Comparison of ENCODE assay signal across 25 cellular contexts in the genomic region with DNA sequence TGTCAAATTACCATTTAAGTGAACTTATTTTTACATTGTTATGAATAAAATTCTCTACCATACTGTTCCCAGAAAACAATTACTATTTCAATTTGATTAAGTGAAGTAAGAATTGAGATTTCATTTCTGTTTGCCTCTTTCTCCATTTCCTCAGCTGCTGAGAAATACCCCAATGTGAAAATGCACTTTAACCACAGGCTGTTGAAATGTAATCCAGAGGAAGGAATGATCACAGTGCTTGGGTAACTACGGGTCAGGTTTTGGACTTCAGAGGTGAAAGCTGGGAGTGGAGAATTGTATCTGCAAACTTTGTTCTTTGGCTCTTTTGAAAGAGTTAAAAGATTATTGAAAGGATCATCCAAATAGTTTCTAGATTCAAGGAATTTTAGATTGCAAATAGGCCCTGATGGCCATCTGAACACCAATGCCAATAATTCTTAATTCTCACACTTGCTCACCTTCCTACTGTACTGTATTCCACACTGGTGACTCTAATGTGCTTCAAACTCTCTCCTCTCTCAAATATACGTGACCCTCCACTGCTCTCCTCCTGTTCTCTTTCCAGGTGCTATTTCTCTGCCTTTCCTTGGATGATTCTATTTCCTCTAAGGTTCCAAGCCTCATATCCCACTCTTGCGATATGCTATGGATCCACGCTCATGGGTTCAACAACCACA. TPM values are rescaled to one million over a fixed set of nuclear protein-coding genes. Genes with fewer than 3 reads are reported as not detected.
DNase-seq lines count a peak whose midpoint lies in the region; ATAC-seq, FAIRE-seq and TF ChIP-seq lines count a peak whose summit lies in the region.
"Had no signal": no experiment of that assay in that cellular context is flagged by ENCODE, and none has a peak within 500 bp of the region (broad histone marks: within the 10 kb centered on the region; RNA-seq: fewer than 3 reads in every experiment).

No MANE protein-coding gene starts in this region.

- TF ChIP-seq CTCF in HepG2 (CRISPR knock-in tag; IDR thresholded peaks at IDR 0.05) (no peak), tibial artery (IDR thresholded peaks at IDR 0.05) (no peak)

- H3K27ac ChIP-seq in HepG2 (ENCODE audit: extremely low read length, insufficient read depth, low read length): no peak overlapping the region
- H3K27ac ChIP-seq in tibial artery: no peak overlapping the region
- H3K27ac ChIP-seq: ascending aorta, gastrocnemius medialis, skin epidermis, tibial nerve had no signal

- no peak for FAIRE-seq in HepG2 (lab: Jason Lieb, UNC)
- FAIRE-seq: D721Med had no signal

- H3K4me3 ChIP-seq in HepG2 (replicated peaks in 1 of 3; ENCODE audit: insufficient read depth in 1 of 3, low read depth in 2 of 3, low read length in 3 of 3) (no peak overlapping the region), tibial artery (no peak overlapping the region)
- H3K4me3 ChIP-seq: ascending aorta, gastrocnemius medialis, skin epidermis, tibial nerve had no signal

- no peaks in the 10 kb centered on the region for H4K20me1 ChIP-seq in HepG2 (ENCODE audit: insufficient read depth, low read length)

- peak; percentile 25 to 33 for DNase-seq in Kasumi-1 (lab: John Stamatoyannopoulos, UW)
- DNase-seq in SKM-1 treated with dmso at 0.1 percent for 144 hours (lab: John Stamatoyannopoulos, UW; ENCODE audit: unreplicated experiment): peak; percentile 92
- no peak for DNase-seq in HepG2 (ENCODE audit: low spot score)
- no peak for DNase-seq in NCI-H2171 treated with DMSO at 0.1 percent for 48 hours (lab: John Stamatoyannopoulos, UW)
- no peak for DNase-seq in tibial artery
- DNase-seq in posterior vena cava (ENCODE audit: low spot score): no peak
- DNase-seq: activated CD8-positive, alpha-beta T cell treated with anti-CD3 and anti-CD28 coated beads, Interleukin-2, amount 10 ng/mL, durations not matched to agents 7 days and 5 days; activated naive CD4-positive, alpha-beta T cell treated with anti-CD3 and anti-CD28 coated beads, Interleukin-2, amount 10 ng/mL, durations not matched to agents 7 days and 5 days; activated T-cell treated with anti-CD3 and anti-CD28 coated beads, Interleukin-2, amount 50 U/mL, for 1 hour; BE2C; effector memory CD4-positive, alpha-beta T cell; gastrocnemius medialis; NCI-H1694; NCI-H2227 treated with DMSO at 0.1 percent for 48 hours; stimulated activated CD4-positive, alpha-beta T cell treated with anti-CD3 and anti-CD28 coated beads, Interleukin-2, amount 100 ng/mL, for 24 hours; stimulated activated naive CD4-positive, alpha-beta T cell treated with Interleukin-2 at 50 U/mL for 16 hours had no signal

- in situ Hi-C loops in HepG2 (cut with HindIII; ENCODE audit: extremely low pct_ligation_motif_present, low pct_unique_long_range_greater_than_20kb): no loop called here

- CTCF ChIA-PET in HepG2 (lab: Yijun Ruan, JAX; ENCODE audit: low intra/inter-chr PET ratio, low total read pairs): no interaction called here

- H3K36me3 ChIP-seq in HepG2 (replicated peaks in 1 of 2; ENCODE audit: control insufficient read depth in 1 of 2, insufficient read depth in 2 of 2, low read length in 2 of 2) (no peaks in the 10 kb centered on the region), tibial artery (no peaks in the 10 kb centered on the region)
- H3K36me3 ChIP-seq: ascending aorta, BE2C, gastrocnemius medialis, tibial nerve had no signal

- ATAC-seq in HepG2 (peak; percentile 71), HG02938 (IDR thresholded peaks at IDR 0.05; ENCODE audit: unreplicated experiment) (no peak)
- ATAC-seq: activated CD8-positive, alpha-beta T cell treated with anti-CD3 and anti-CD28 coated beads, Interleukin-2, amount 10 ng/mL, durations not matched to agents 7 days and 5 days; esophagus mucosa; gastrocnemius medialis; Panc1 had no signal

- BruUV-seq in HepG2 (replicated peaks; lab: Mats Ljungman, UMichigan): no TSS peak

- H3K79me2 ChIP-seq in HepG2 (ENCODE audit: insufficient read depth, low read length): no peaks in the 10 kb centered on the region

- 49% methylated on average over 4 of the region's 4 CpGs for WGBS in HepG2 (ENCODE audit: low lambda C conversion rate)

- TF ChIP-seq EP300 in HepG2 (IDR thresholded peaks at IDR 0.05; ENCODE audit: low read depth in 2 of 2, low read length in 2 of 2) (no peak), HepG2 (CRISPR knock-in tag; IDR thresholded peaks at IDR 0.05; ENCODE audit: borderline replicate concordance) (no peak)

- no peak overlapping the region for H3K4me2 ChIP-seq in HepG2 (ENCODE audit: low read depth, low read length)

- no peak for TF ChIP-seq RAD21 in HepG2 (CRISPR knock-in tag; IDR thresholded peaks at IDR 0.05)

- no peak for TF ChIP-seq POLR2A in HepG2 (IDR thresholded peaks at IDR 0.05; ENCODE audit: insufficient read depth in 1 of 2, low read depth in 2 of 2, low read length in 2 of 2)

- H3K9ac ChIP-seq in HepG2 (ENCODE audit: insufficient read depth, low read depth, low read length): no peak overlapping the region

- peaks cover 15% of the 10 kb centered on the region; the same call in 1 of the 2 replicates for H3K4me1 ChIP-seq in HepG2 (ENCODE audit: insufficient read depth, low read length)
- H3K4me1 ChIP-seq in tibial artery: no peaks in the 10 kb centered on the region
- H3K4me1 ChIP-seq: ascending aorta, BE2C, gastrocnemius medialis, tibial nerve had no signal

- H3K9me3 ChIP-seq in HepG2 (ENCODE audit: low read length) (no peaks in the 10 kb centered on the region), tibial artery (no peaks in the 10 kb centered on the region)
- H3K9me3 ChIP-seq: ascending aorta, BE2C, gastrocnemius medialis, tibial nerve had no signal

- POLR2A ChIA-PET in HepG2 (lab: Yijun Ruan, JAX): no interaction called here

- H3K27me3 ChIP-seq in HepG2 (ENCODE audit: control insufficient read depth in 1 of 2, insufficient read depth in 2 of 2, low read length in 2 of 2): no peaks in the 10 kb centered on the region
- no peaks in the 10 kb centered on the region for H3K27me3 ChIP-seq in tibial artery
- H3K27me3 ChIP-seq: ascending aorta, BE2C, gastrocnemius medialis, tibial nerve had no signal

- no peak overlapping the region for H2AFZ ChIP-seq in HepG2 (ENCODE audit: low read length)

- intact Hi-C loops in HepG2 (cut with micrococcal nuclease; ENCODE audit: unreplicated experiment): no loop called here
- intact Hi-C loops in tibial artery (cut with DNase I; ENCODE audit: low total_unique reads): no loop called here
- intact Hi-C loops in posterior vena cava (cut with DNase I): no loop called here

TF ChIP-seq in HepG2, 621 proteins besides CTCF, POLR2A, EP300 and RAD21 (continues in another document):
- TF ChIP-seq ZNF672 (CRISPR knock-in tag; IDR thresholded peaks at IDR 0.05): no peak
- no peak for TF ChIP-seq RBM39 (IDR thresholded peaks at IDR 0.05; ENCODE audit: low read depth, low read length, poor library complexity, severe bottlenecking)
- TF ChIP-seq ZNF224 (CRISPR knock-in tag; IDR thresholded peaks at IDR 0.05): no peak

RNA-seq across cellular contexts. Expression of a gene that starts 28.5 kb away (rescaled TPM):
- total RNA-seq in HepG2 (2016; rRNA removed; fragmentation: Illumina TruSeq; extraction: Trizol) (not detected in 2 replicates), posterior vena cava (1 to 10 TPM; 1.1 to 1.2 TPM)
- not detected in 2 replicates for total RNA-seq in HepG2 (2016; cell fraction: cytosol; rRNA removed; fragmentation: Illumina TruSeq; extraction: Trizol; ENCODE audit: low read depth)
- not detected in 2 replicates for total RNA-seq in HepG2 (2016; cell fraction: insoluble cytoplasmic fraction; rRNA removed; fragmentation: Illumina TruSeq; extraction: Trizol)
- not detected in 2 replicates for total RNA-seq in HepG2 (2016; cell fraction: membrane; rRNA removed; fragmentation: Illumina TruSeq; extraction: Trizol)
- not detected in 2 replicates for total RNA-seq in HepG2 (2016; cell fraction: nucleus; rRNA removed; fragmentation: Illumina TruSeq; extraction: Trizol)
- 0.01 TPM in 2 replicates for polyA plus RNA-seq in HepG2 (2011; rRNA removed)
- polyA plus RNA-seq in HepG2 (2011; cell fraction: cytosol; rRNA removed): 0.12 TPM in 1 of 2 replicates, not detected in the other
- not detected in 2 replicates for polyA plus RNA-seq in HepG2 (2011; cell fraction: nucleus; rRNA removed)
- polyA plus RNA-seq in HepG2 (2012): 0.07 and 0.08 TPM in 2 replicates
- not detected in 2 replicates for polyA plus RNA-seq in HepG2 (2016; cell fraction: cytosol; fragmentation: Illumina TruSeq; extraction: Trizol; ENCODE audit: low read depth)
- not detected in 2 replicates for polyA plus RNA-seq in HepG2 (2016; cell fraction: insoluble cytoplasmic fraction; fragmentation: Illumina TruSeq; extraction: Trizol; ENCODE audit: low read depth)
- polyA plus RNA-seq in HepG2 (2016; cell fraction: membrane; fragmentation: Illumina TruSeq; extraction: Trizol; ENCODE audit: low read depth): not detected in 2 replicates
- not detected in 2 replicates for polyA plus RNA-seq in HepG2 (2016; cell fraction: nucleus; fragmentation: Illumina TruSeq; extraction: Trizol; ENCODE audit: insufficient read depth, low read depth)
- polyA minus RNA-seq in HepG2 (2011; rRNA and poly(A)+ RNA removed; ENCODE audit: low replicate concordance): not detected in 2 replicates
- not detected in 2 replicates for polyA minus RNA-seq in HepG2 (2011; cell fraction: cytosol; rRNA and poly(A)+ RNA removed)
- polyA minus RNA-seq in HepG2 (2011; cell fraction: nucleus; rRNA and poly(A)+ RNA removed): not detected in 2 replicates
- total RNA-seq: activated CD8-positive, alpha-beta T cell treated with anti-CD3 and anti-CD28 coated beads, Interleukin-2, amount 10 ng/mL, durations not matched to agents 7 days and 5 days; ascending aorta; mesothelial cell of epicardium; progenitor cell of endocrine pancreas had no signal

RNA-seq across cellular contexts. Expression of a gene that starts 41.1 kb away (rescaled TPM):
- total RNA-seq in HepG2 (2016; rRNA removed; fragmentation: Illumina TruSeq; extraction: Trizol) (152 and 211 TPM in 2 replicates), posterior vena cava (10 to 100 TPM; 45.0 to 54.1 TPM)
- 15.1 and 15.5 TPM in 2 replicates for total RNA-seq in HepG2 (2016; cell fraction: cytosol; rRNA removed; fragmentation: Illumina TruSeq; extraction: Trizol; ENCODE audit: low read depth)
- total RNA-seq in HepG2 (2016; cell fraction: insoluble cytoplasmic fraction; rRNA removed; fragmentation: Illumina TruSeq; extraction: Trizol): 152 and 208 TPM in 2 replicates
- total RNA-seq in HepG2 (2016; cell fraction: membrane; rRNA removed; fragmentation: Illumina TruSeq; extraction: Trizol): 27.7 and 33.8 TPM in 2 replicates
- total RNA-seq in HepG2 (2016; cell fraction: nucleus; rRNA removed; fragmentation: Illumina TruSeq; extraction: Trizol): 70.8 and 71.1 TPM in 2 replicates
- polyA plus RNA-seq in HepG2 (2011; rRNA removed): 31.6 and 39.2 TPM in 2 replicates
- 30.2 and 38.1 TPM in 2 replicates for polyA plus RNA-seq in HepG2 (2011; cell fraction: cytosol; rRNA removed)
- 15.4 and 16.2 TPM in 2 replicates for polyA plus RNA-seq in HepG2 (2011; cell fraction: nucleus; rRNA removed)
- polyA plus RNA-seq in HepG2 (2012): 54.9 and 74.1 TPM in 2 replicates
- 12.8 and 13.3 TPM in 2 replicates for polyA plus RNA-seq in HepG2 (2016; cell fraction: cytosol; fragmentation: Illumina TruSeq; extraction: Trizol; ENCODE audit: low read depth)
- polyA plus RNA-seq in HepG2 (2016; cell fraction: insoluble cytoplasmic fraction; fragmentation: Illumina TruSeq; extraction: Trizol; ENCODE audit: low read depth): 156 and 157 TPM in 2 replicates
- 17.9 and 20.9 TPM in 2 replicates for polyA plus RNA-seq in HepG2 (2016; cell fraction: membrane; fragmentation: Illumina TruSeq; extraction: Trizol; ENCODE audit: low read depth)
- 55.6 and 62.5 TPM in 2 replicates for polyA plus RNA-seq in HepG2 (2016; cell fraction: nucleus; fragmentation: Illumina TruSeq; extraction: Trizol; ENCODE audit: insufficient read depth, low read depth)
- 24.3 and 75.2 TPM in 2 replicates for polyA minus RNA-seq in HepG2 (2011; rRNA and poly(A)+ RNA removed; ENCODE audit: low replicate concordance)
- 32.9 and 37.7 TPM in 2 replicates for polyA minus RNA-seq in HepG2 (2011; cell fraction: cytosol; rRNA and poly(A)+ RNA removed)
- 40.8 and 54.5 TPM in 2 replicates for polyA minus RNA-seq in HepG2 (2011; cell fraction: nucleus; rRNA and poly(A)+ RNA removed)

Comparison
In these comparisons a context has a peak if more than half of its experiments do, and no peak if none do; other contexts are left out.
1. DNase-seq: peak in Kasumi-1 (2 of 2) and SKM-1 treated with dmso at 0.1 percent for 144 hours (single experiment); none in HepG2 (single experiment), NCI-H2171 treated with DMSO at 0.1 percent for 48 hours (single experiment), tibial artery (0 of 2) and posterior vena cava (single experiment).